22 cellular contexts compared by ENCODE assay signal in the genomic region with DNA sequence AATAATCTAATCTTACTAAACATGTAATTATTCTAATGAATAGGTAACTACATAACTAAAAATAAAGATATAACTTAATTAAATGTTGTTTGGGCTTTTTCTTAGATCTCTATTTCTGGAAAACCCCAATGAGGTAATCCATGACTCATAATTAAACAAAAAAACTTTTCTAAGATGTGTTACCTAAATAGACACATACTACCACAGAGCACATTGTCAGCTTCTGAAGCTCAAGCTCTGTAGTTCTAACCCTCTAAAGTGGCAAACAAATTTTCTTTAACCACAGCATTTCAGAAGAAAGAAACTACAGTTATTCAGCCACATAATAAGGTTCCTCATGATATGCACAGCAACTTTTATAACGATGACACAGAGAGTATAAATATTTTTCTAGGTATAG. TPM values are rescaled to one million over a fixed set of nuclear protein-coding genes. Genes with fewer than 3 reads are reported as not detected.
DNase-seq lines count a peak whose midpoint lies in the region; ATAC-seq and TF ChIP-seq lines count a peak whose summit lies in the region.
"Had no signal": no experiment of that assay in that cellular context is flagged by ENCODE, and none has a peak within 500 bp of the region (broad histone marks: within the 10 kb centered on the region; RNA-seq: fewer than 3 reads in every experiment).

No MANE protein-coding gene starts in this region.

- H3K36me3 Mint-ChIP-seq in activated naive CD4-positive, alpha-beta T cell treated with anti-CD3 and anti-CD28 coated beads, Interleukin-2, amount 50 U/mL, for 24 hours, result no peaks in the 10 kb centered on the region
- no peaks in the 10 kb centered on the region for H3K36me3 Mint-ChIP-seq in activated T-helper 1 cell treated with anti-CD3 and anti-CD28 coated beads, Interleukin-12 subunit alpha, Interleukin-12 subunit beta, Interleukin-2, Interleukin-4 antibody, amounts not matched to agents 30 ng/mL and 10 ng/mL and 1 ng/mL, durations not matched to agents 14 hours and 24 hours and 36 hours (ENCODE audit: low read depth)

- DNase-seq in activated naive CD4-positive, alpha-beta T cell (lab: John Stamatoyannopoulos, UW), result no peak
- no peak for DNase-seq in activated T-helper 1 cell treated with anti-CD3 and anti-CD28 coated beads, Interleukin-12 subunit alpha, Interleukin-12 subunit beta, Interleukin-2, Interleukin-4 antibody, amounts not matched to agents 30 ng/mL and 10 ng/mL and 1 ng/mL, durations not matched to agents 14 hours and 24 hours and 36 hours (ENCODE audit: low spot score)
- DNase-seq in stimulated activated naive CD8-positive, alpha-beta T cell treated with anti-CD3 and anti-CD28 coated beads, Interleukin-15, amount 100 ng/mL, for 72 hours, result no peak
- DNase-seq in GDM1 (lab: John Stamatoyannopoulos, UW) (no peak), NCI-H1436 (lab: John Stamatoyannopoulos, UW) (no peak)
- DNase-seq: ACHN; activated naive CD4-positive, alpha-beta T cell treated with anti-CD3 and anti-CD28 coated beads for 36 hours; body of pancreas; CD4-positive, alpha-beta T cell; DND-41; H7; left colon; NCI-H187 treated with DMSO at 0.1 percent for 48 hours; NCI-H446 treated with DMSO at 0.1 percent for 48 hours had no signal

- intact Hi-C loops in activated T-helper 1 cell treated with anti-CD3 and anti-CD28 coated beads, Interleukin-12 subunit alpha, Interleukin-12 subunit beta, Interleukin-2, Interleukin-4 antibody, amounts not matched to agents 30 ng/mL and 10 ng/mL and 1 ng/mL, durations not matched to agents 14 hours and 24 hours and 36 hours (cut with micrococcal nuclease), result loop anchor here (1.0 to 10.0 kb wide), 4 partner anchors 102 to 358 kb away; a partner anchor contains a TSS

- peak overlapping the region; percentile 85 for H3K27ac Mint-ChIP-seq in activated naive CD4-positive, alpha-beta T cell treated with anti-CD3 and anti-CD28 coated beads, Interleukin-2, amount 50 U/mL, for 24 hours
- peak overlapping the region; percentile 56 for H3K27ac Mint-ChIP-seq in activated T-helper 1 cell treated with anti-CD3 and anti-CD28 coated beads, Interleukin-12 subunit alpha, Interleukin-12 subunit beta, Interleukin-2, Interleukin-4 antibody, amounts not matched to agents 30 ng/mL and 10 ng/mL and 1 ng/mL, durations not matched to agents 14 hours and 24 hours and 36 hours
- H3K27ac Mint-ChIP-seq in stimulated activated naive CD8-positive, alpha-beta T cell treated with anti-CD3 and anti-CD28 coated beads, Interleukin-15, amount 100 ng/mL, for 72 hours, result no peak overlapping the region
- H3K27ac Mint-ChIP-seq: activated naive CD4-positive, alpha-beta T cell treated with anti-CD3 and anti-CD28 coated beads for 36 hours; CD4-positive, alpha-beta T cell had no signal

- peaks cover 24% of the 10 kb centered on the region for H3K27me3 Mint-ChIP-seq in activated naive CD4-positive, alpha-beta T cell treated with anti-CD3 and anti-CD28 coated beads, Interleukin-2, amount 50 U/mL, for 24 hours
- peaks cover 8% of the 10 kb centered on the region for H3K27me3 Mint-ChIP-seq in activated T-helper 1 cell treated with anti-CD3 and anti-CD28 coated beads, Interleukin-12 subunit alpha, Interleukin-12 subunit beta, Interleukin-2, Interleukin-4 antibody, amounts not matched to agents 30 ng/mL and 10 ng/mL and 1 ng/mL, durations not matched to agents 14 hours and 24 hours and 36 hours (ENCODE audit: insufficient read depth)
- peaks cover 25% of the 10 kb centered on the region for H3K27me3 Mint-ChIP-seq in stimulated activated naive CD8-positive, alpha-beta T cell treated with anti-CD3 and anti-CD28 coated beads, Interleukin-15, amount 100 ng/mL, for 72 hours

- H3K4me1 Mint-ChIP-seq in activated naive CD4-positive, alpha-beta T cell treated with anti-CD3 and anti-CD28 coated beads, Interleukin-2, amount 50 U/mL, for 24 hours, result peaks cover 6% of the 10 kb centered on the region
- H3K4me1 Mint-ChIP-seq in activated T-helper 1 cell treated with anti-CD3 and anti-CD28 coated beads, Interleukin-12 subunit alpha, Interleukin-12 subunit beta, Interleukin-2, Interleukin-4 antibody, amounts not matched to agents 30 ng/mL and 10 ng/mL and 1 ng/mL, durations not matched to agents 14 hours and 24 hours and 36 hours (ENCODE audit: low read depth), result no peaks in the 10 kb centered on the region
- no peaks in the 10 kb centered on the region for H3K4me1 Mint-ChIP-seq in stimulated activated naive CD8-positive, alpha-beta T cell treated with anti-CD3 and anti-CD28 coated beads, Interleukin-15, amount 100 ng/mL, for 72 hours

- no peak overlapping the region for H3K4me3 Mint-ChIP-seq in activated naive CD4-positive, alpha-beta T cell treated with anti-CD3 and anti-CD28 coated beads, Interleukin-2, amount 50 U/mL, for 24 hours
- H3K4me3 Mint-ChIP-seq in activated T-helper 1 cell treated with anti-CD3 and anti-CD28 coated beads, Interleukin-12 subunit alpha, Interleukin-12 subunit beta, Interleukin-2, Interleukin-4 antibody, amounts not matched to agents 30 ng/mL and 10 ng/mL and 1 ng/mL, durations not matched to agents 14 hours and 24 hours and 36 hours, result no peak overlapping the region
- H3K4me3 Mint-ChIP-seq in stimulated activated naive CD8-positive, alpha-beta T cell treated with anti-CD3 and anti-CD28 coated beads, Interleukin-15, amount 100 ng/mL, for 72 hours, result no peak overlapping the region
- H3K4me3 Mint-ChIP-seq: activated naive CD4-positive, alpha-beta T cell treated with anti-CD3 and anti-CD28 coated beads for 36 hours; CD4-positive, alpha-beta T cell had no signal

- no peaks in the 10 kb centered on the region for H3K9me3 Mint-ChIP-seq in activated naive CD4-positive, alpha-beta T cell treated with anti-CD3 and anti-CD28 coated beads, Interleukin-2, amount 50 U/mL, for 24 hours
- no peaks in the 10 kb centered on the region for H3K9me3 Mint-ChIP-seq in activated T-helper 1 cell treated with anti-CD3 and anti-CD28 coated beads, Interleukin-12 subunit alpha, Interleukin-12 subunit beta, Interleukin-2, Interleukin-4 antibody, amounts not matched to agents 30 ng/mL and 10 ng/mL and 1 ng/mL, durations not matched to agents 14 hours and 24 hours and 36 hours
- no peaks in the 10 kb centered on the region for H3K9me3 Mint-ChIP-seq in stimulated activated naive CD8-positive, alpha-beta T cell treated with anti-CD3 and anti-CD28 coated beads, Interleukin-15, amount 100 ng/mL, for 72 hours
- H3K9me3 Mint-ChIP-seq: activated naive CD4-positive, alpha-beta T cell treated with anti-CD3 and anti-CD28 coated beads for 36 hours; CD4-positive, alpha-beta T cell had no signal

- peak; percentile 43 for ATAC-seq in GM21423 (IDR thresholded peaks at IDR 0.05; ENCODE audit: unreplicated experiment)
- ATAC-seq in stimulated activated naive CD8-positive, alpha-beta T cell treated with anti-CD3 and anti-CD28 coated beads, Interleukin-15, amount 100 ng/mL, for 72 hours, result peak; percentile 76
- no peak for ATAC-seq in SK-N-SH treated with all-trans-retinoic acid at 6 μM for 48 hours
- ATAC-seq: body of pancreas, left colon had no signal

TF ChIP-seq in SK-N-SH treated with all-trans-retinoic acid at 6 μM for 48 hours, 23 proteins besides CTCF, POLR2A, EP300 and RAD21:
- TF ChIP-seq OSR1 (CRISPR knock-in tag; IDR thresholded peaks at IDR 0.05) (no peak), ESRRG (CRISPR knock-in tag; IDR thresholded peaks at IDR 0.05) (no peak), ZC3H10 (CRISPR knock-in tag; IDR thresholded peaks at IDR 0.05) (no peak), TOX (CRISPR knock-in tag; IDR thresholded peaks at IDR 0.05; ENCODE audit: borderline replicate concordance) (no peak), SNAI2 (CRISPR knock-in tag; IDR thresholded peaks at IDR 0.05) (no peak)

RNA-seq across cellular contexts. Expression of a gene that starts 4.2 kb away (rescaled TPM):
- total RNA-seq in activated T-helper 1 cell treated with anti-CD3 and anti-CD28 coated beads, Interleukin-12 subunit alpha, Interleukin-12 subunit beta, Interleukin-2, Interleukin-4 antibody, amounts not matched to agents 30 ng/mL and 10 ng/mL and 1 ng/mL, durations not matched to agents 14 hours and 24 hours and 36 hours, result not detected in 2 replicates
- total RNA-seq: activated CD8-positive, alpha-beta memory T cell treated with anti-CD3 and anti-CD28 coated beads for 36 hours; activated naive CD4-positive, alpha-beta T cell treated with anti-CD3 and anti-CD28 coated beads for 36 hours; body of pancreas; CD4-positive, alpha-beta T cell; frontal cortex; H7; HT1080; left colon; MCF 10A; urinary bladder had no signal

RNA-seq across cellular contexts. Expression of a gene that starts 15.9 kb away (rescaled TPM):
- total RNA-seq in activated T-helper 1 cell treated with anti-CD3 and anti-CD28 coated beads, Interleukin-12 subunit alpha, Interleukin-12 subunit beta, Interleukin-2, Interleukin-4 antibody, amounts not matched to agents 30 ng/mL and 10 ng/mL and 1 ng/mL, durations not matched to agents 14 hours and 24 hours and 36 hours, result not detected in 2 replicates
- total RNA-seq: activated CD8-positive, alpha-beta memory T cell treated with anti-CD3 and anti-CD28 coated beads for 36 hours; activated naive CD4-positive, alpha-beta T cell treated with anti-CD3 and anti-CD28 coated beads for 36 hours; body of pancreas; CD4-positive, alpha-beta T cell; frontal cortex; H7; HT1080; left colon; MCF 10A; urinary bladder had no signal

RNA-seq across cellular contexts. Expression of a gene that starts 29.8 kb away (rescaled TPM):
- not detected in 2 replicates for total RNA-seq in activated T-helper 1 cell treated with anti-CD3 and anti-CD28 coated beads, Interleukin-12 subunit alpha, Interleukin-12 subunit beta, Interleukin-2, Interleukin-4 antibody, amounts not matched to agents 30 ng/mL and 10 ng/mL and 1 ng/mL, durations not matched to agents 14 hours and 24 hours and 36 hours
- total RNA-seq: activated CD8-positive, alpha-beta memory T cell treated with anti-CD3 and anti-CD28 coated beads for 36 hours; activated naive CD4-positive, alpha-beta T cell treated with anti-CD3 and anti-CD28 coated beads for 36 hours; body of pancreas; CD4-positive, alpha-beta T cell; H7; HT1080; left colon; MCF 10A had no signal

RNA-seq across cellular contexts. Expression of a gene that starts 38.2 kb away (rescaled TPM):
- total RNA-seq in activated T-helper 1 cell treated with anti-CD3 and anti-CD28 coated beads, Interleukin-12 subunit alpha, Interleukin-12 subunit beta, Interleukin-2, Interleukin-4 antibody, amounts not matched to agents 30 ng/mL and 10 ng/mL and 1 ng/mL, durations not matched to agents 14 hours and 24 hours and 36 hours, result not detected in 2 replicates
- total RNA-seq: activated CD8-positive, alpha-beta memory T cell treated with anti-CD3 and anti-CD28 coated beads for 36 hours; activated naive CD4-positive, alpha-beta T cell treated with anti-CD3 and anti-CD28 coated beads for 36 hours; body of pancreas; CD4-positive, alpha-beta T cell; frontal cortex; H7; HT1080; left colon; MCF 10A; urinary bladder had no signal

RNA-seq across cellular contexts. Expression of a gene that starts 55.7 kb away (rescaled TPM):
- not detected in 2 replicates for total RNA-seq in activated T-helper 1 cell treated with anti-CD3 and anti-CD28 coated beads, Interleukin-12 subunit alpha, Interleukin-12 subunit beta, Interleukin-2, Interleukin-4 antibody, amounts not matched to agents 30 ng/mL and 10 ng/mL and 1 ng/mL, durations not matched to agents 14 hours and 24 hours and 36 hours
- total RNA-seq: activated CD8-positive, alpha-beta memory T cell treated with anti-CD3 and anti-CD28 coated beads for 36 hours; activated naive CD4-positive, alpha-beta T cell treated with anti-CD3 and anti-CD28 coated beads for 36 hours; body of pancreas; CD4-positive, alpha-beta T cell; frontal cortex; H7; HT1080; left colon; MCF 10A; urinary bladder had no signal

Comparison
In these comparisons a context has a peak if more than half of its experiments do, and no peak if none do; other contexts are left out.
1. H3K27ac Mint-ChIP-seq: peak in activated naive CD4-positive, alpha-beta T cell treated with anti-CD3 and anti-CD28 coated beads, Interleukin-2, amount 50 U/mL, for 24 hours (single experiment) and activated T-helper 1 cell treated with anti-CD3 and anti-CD28 coated beads, Interleukin-12 subunit alpha, Interleukin-12 subunit beta, Interleukin-2, Interleukin-4 antibody, amounts not matched to agents 30 ng/mL and 10 ng/mL and 1 ng/mL, durations not matched to agents 14 hours and 24 hours and 36 hours (single experiment); none in stimulated activated naive CD8-positive, alpha-beta T cell treated with anti-CD3 and anti-CD28 coated beads, Interleukin-15, amount 100 ng/mL, for 72 hours (0 of 2).